Comparison of ENCODE assay signal across 19 cellular contexts in genomic region chr14:68539839-68540238, GRCh38.
DNase-seq lines count a peak whose midpoint lies in the region; ATAC-seq and TF ChIP-seq lines count a peak whose summit lies in the region.
"Had no signal": no experiment of that assay in that cellular context is flagged by ENCODE, and none has a peak within 500 bp of the region (broad histone marks: within the 10 kb centered on the region; RNA-seq: fewer than 3 reads in every experiment).

No MANE protein-coding gene starts in this region.

- H3K9me3 ChIP-seq in heart right ventricle (no peaks in the 10 kb centered on the region), heart left ventricle (no peaks in the 10 kb centered on the region), lung (ENCODE audit: control insufficient read depth in 2 of 2, insufficient read depth in 1 of 2, low read length in 1 of 2) (no peaks in the 10 kb centered on the region), psoas muscle (no peaks in the 10 kb centered on the region), vagina (no peaks in the 10 kb centered on the region), MG63 (no peaks in the 10 kb centered on the region)
- H3K9me3 ChIP-seq: Caco-2 had no signal

- H3K4me3 ChIP-seq in heart right ventricle (no peak overlapping the region), heart left ventricle (no peak overlapping the region), lung (no peak overlapping the region), psoas muscle (no peak overlapping the region), vagina (no peak overlapping the region), MG63 (no peak overlapping the region)

- intact Hi-C loops in heart right ventricle (cut with DNase I): loop anchor here in 2 of 10 donors (10.0 kb wide), 2 partner anchors 85 to 255 kb away; partner anchors contain the start of gene ZFP36L1 (in 1 of the 2)
- intact Hi-C loops in heart left ventricle (cut with DNase I): loop anchor here in 3 of 10 donors (5.0 to 10.0 kb wide), 4 partner anchors 85 to 295 kb away; no protein-coding TSS in a partner anchor
- intact Hi-C loops in psoas muscle (cut with DNase I): loop anchor here in 1 of 2 donors (5.0 to 10.0 kb wide), 2 partner anchors 63 to 295 kb away; no protein-coding TSS in a partner anchor
- intact Hi-C loops in vagina (cut with DNase I): loop anchor here (10.0 kb wide), 1 partner anchor 125 kb away; no protein-coding TSS in a partner anchor

- TF ChIP-seq CTCF in heart right ventricle (IDR thresholded peaks at IDR 0.05): no peak
- TF ChIP-seq CTCF in heart left ventricle (IDR thresholded peaks at IDR 0.05): no peak
- TF ChIP-seq CTCF in lung (IDR thresholded peaks at IDR 0.05; ENCODE audit: control extremely low read depth, extremely low read depth): no peak
- TF ChIP-seq CTCF in psoas muscle (IDR thresholded peaks at IDR 0.05): no peak
- TF ChIP-seq CTCF in vagina (IDR thresholded peaks at IDR 0.05): no peak

- H3K27me3 ChIP-seq in heart right ventricle (no peaks in the 10 kb centered on the region), heart left ventricle (no peaks in the 10 kb centered on the region), lung (ENCODE audit: control insufficient read depth, insufficient read depth) (no peaks in the 10 kb centered on the region), psoas muscle (ENCODE audit: insufficient read depth in 3 of 3, low read length in 2 of 3) (no peaks in the 10 kb centered on the region), vagina (no peaks in the 10 kb centered on the region), MG63 (no peaks in the 10 kb centered on the region)

- H3K36me3 ChIP-seq in heart right ventricle: no peaks in the 10 kb centered on the region
- H3K36me3 ChIP-seq in heart left ventricle: no peaks in the 10 kb centered on the region
- H3K36me3 ChIP-seq in lung (ENCODE audit: control insufficient read depth in 2 of 2, insufficient read depth in 2 of 2, low read length in 2 of 2): no peaks in the 10 kb centered on the region
- H3K36me3 ChIP-seq in psoas muscle (ENCODE audit: insufficient read depth in 1 of 2, low read depth in 1 of 2): no peaks in the 10 kb centered on the region
- H3K36me3 ChIP-seq in vagina: no peaks in the 10 kb centered on the region
- H3K36me3 ChIP-seq in MG63: no peaks in the 10 kb centered on the region

- peak overlapping the region in 9 of 10 donors; percentile 6 to 46 (median 29) for H3K27ac ChIP-seq in heart right ventricle
- H3K27ac ChIP-seq in heart left ventricle: peak overlapping the region in 6 of 12 donors; percentile 2 to 46 (median 24)
- no peak overlapping the region for H3K27ac ChIP-seq in lung (ENCODE audit: low read depth in 1 of 2, low read length in 1 of 2)
- H3K27ac ChIP-seq in psoas muscle: peak overlapping the region; percentile 70
- H3K27ac ChIP-seq in vagina: peak overlapping the region; percentile 96
- H3K27ac ChIP-seq: C4-2B had no signal

- TF ChIP-seq POLR2A in heart left ventricle (IDR thresholded peaks at IDR 0.05): no peak
- TF ChIP-seq POLR2A in vagina (IDR thresholded peaks at IDR 0.05): no peak

- peak in 2 of 8 donors; percentile 8 to 12 for ATAC-seq in heart right ventricle
- no peak for ATAC-seq in heart left ventricle
- no peak for ATAC-seq in lung (ENCODE audit: insufficient read depth, low FRiP score)
- ATAC-seq in psoas muscle: peak in 3 of 4 donors; percentile 38 to 59 (median 54)
- ATAC-seq in HG03108 (IDR thresholded peaks at IDR 0.05; ENCODE audit: unreplicated experiment): no peak
- ATAC-seq: HepG2, Panc1 had no signal

- 71 to 86% methylated on average over 4 of the region's 4 CpGs for WGBS in heart right ventricle, 2 donors
- WGBS in heart left ventricle, 4 donors: 66 to 82% (median 81%) methylated on average over 4 of the region's 4 CpGs
- 86 to 95% methylated on average over 4 of the region's 4 CpGs for WGBS in lung, 2 donors
- 31 to 37% (median 31%) methylated on average over 4 of the region's 4 CpGs for WGBS in psoas muscle, 3 donors

- H3K4me1 ChIP-seq in heart right ventricle (peaks cover 5 to 42% (median 20%) of the 10 kb centered on the region in 9 donors), heart left ventricle (peaks cover 0 to 40% (median 19%) of the 10 kb centered on the region in 12 donors), lung (ENCODE audit: control insufficient read depth in 2 of 2, insufficient read depth in 2 of 2, low read length in 2 of 2) (peaks cover 0 to 14% of the 10 kb centered on the region in 2 donors), psoas muscle (peaks cover 44% of the 10 kb centered on the region), vagina (peaks cover 65% of the 10 kb centered on the region)
- H3K4me1 ChIP-seq: Caco-2 had no signal

- DNase-seq in heart right ventricle (no peak), heart left ventricle (no peak), lung (ENCODE audit: low spot score) (peak; percentile 16), psoas muscle (no peak), vagina (ENCODE audit: extremely low spot score in 2 of 2) (no peak), DMS153 (lab: John Stamatoyannopoulos, UW) (no peak), MG63 (no peak)
- DNase-seq: Caco-2, DMS53, H7, Karpas-422, NCI-H1105 treated with DMSO at 0.1 percent for 48 hours, NCI-H1930, NCI-H2171, NCI-H82 had no signal

Comparison
In these comparisons a context has a peak if more than half of its experiments do, and no peak if none do; other contexts are left out.
1. ATAC-seq: peak in psoas muscle (3 of 4); none in heart left ventricle (0 of 4), lung (single experiment) and HG03108 (single experiment).
2. H3K27ac ChIP-seq: peak in heart right ventricle (9 of 10), psoas muscle (single experiment) and vagina (single experiment); none in lung (0 of 2).